ENCODE assay signal across 2 cellular contexts in the genomic region with DNA sequence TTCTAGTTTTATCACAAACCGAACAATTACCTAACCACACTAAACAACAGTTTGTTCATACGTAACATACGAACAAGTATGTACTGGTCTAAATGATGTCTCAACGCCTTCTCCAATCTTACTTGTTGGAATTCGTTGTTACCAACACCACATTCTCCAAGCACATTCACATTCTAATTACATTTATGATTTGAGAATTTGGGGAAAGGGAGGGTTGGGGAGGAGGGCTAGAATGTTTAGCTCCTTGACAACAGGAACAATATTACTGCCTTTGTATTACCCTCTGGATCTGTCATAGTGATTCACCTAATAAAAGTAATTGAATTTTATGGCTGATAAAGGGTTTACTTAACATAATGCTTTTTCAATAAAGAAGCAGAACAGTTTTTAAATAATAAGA.
TF ChIP-seq lines count a peak whose summit lies in the region.

No MANE protein-coding gene starts in this region.

TF ChIP-seq in HEK293, 187 proteins besides CTCF, POLR2A, EP300 and RAD21 (continued from another document):
- peak; percentile 57; the same call in 1 of the 2 replicates for TF ChIP-seq ZNF133 (tag by site-specific recombination; IDR thresholded peaks at IDR 0.05)

TF ChIP-seq in K562, 482 proteins besides CTCF, POLR2A, EP300 and RAD21:
- TF ChIP-seq ZNF639 (CRISPR knock-in tag; conservative IDR thresholded peaks at IDR 0.05 in 1 of 2, IDR thresholded peaks at IDR 0.05 in 1 of 2) = no peak
